Comparison of ENCODE assay signal across 25 cellular contexts in the genomic region with DNA sequence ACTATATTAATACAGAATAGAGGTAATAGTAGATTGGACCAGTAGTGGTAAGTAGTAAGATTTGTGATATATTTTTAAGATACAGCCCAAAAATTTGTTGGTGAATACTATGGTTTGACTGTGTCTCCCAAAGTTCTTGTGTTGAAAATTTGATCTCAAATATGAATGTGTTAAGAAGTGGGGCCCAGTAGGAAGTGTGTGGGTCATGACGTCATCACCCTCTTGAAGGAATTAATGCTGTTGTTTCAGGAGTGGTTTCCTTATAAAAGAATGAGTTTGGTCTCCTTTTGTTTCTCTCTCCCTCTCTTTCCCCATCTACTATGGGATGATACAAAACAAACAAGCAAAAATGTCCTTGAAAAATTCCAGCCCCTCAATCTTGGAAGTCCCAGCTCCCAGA. TPM values are rescaled to one million over a fixed set of nuclear protein-coding genes. Genes with fewer than 3 reads are reported as not detected.
"Had no signal": no experiment of that assay in that cellular context is flagged by ENCODE, and none has a peak within 500 bp of the region (broad histone marks: within the 10 kb centered on the region; RNA-seq: fewer than 3 reads in every experiment).

No MANE protein-coding gene starts in this region.

- H3K36me3 ChIP-seq: heart left ventricle, tibial nerve, upper lobe of right lung, vagina had no signal

- H3K36me3 Mint-ChIP-seq: naive B cell had no signal

- H3K27me3 ChIP-seq: heart left ventricle, testis, tibial nerve, upper lobe of right lung, vagina had no signal

- H3K4me3 ChIP-seq: psoas muscle, testis, tibial nerve, upper lobe of right lung, vagina had no signal

- H3K4me1 Mint-ChIP-seq: stimulated activated naive CD8-positive, alpha-beta T cell treated with anti-CD3 and anti-CD28 coated beads, Interleukin-15, amount 100 ng/mL, for 72 hours had no signal

- H3K27ac ChIP-seq: heart left ventricle, psoas muscle, testis, tibial nerve, upper lobe of right lung, vagina had no signal

- H3K4me1 ChIP-seq: psoas muscle, upper lobe of right lung had no signal

- FAIRE-seq: frontal cortex had no signal

- H3K27ac Mint-ChIP-seq: nephron; stimulated activated naive B cell treated with anti-CD40 and anti-IgM and Interleukin-4, amounts not matched to agents 10 μg/mL and 1 μg/mL and 100 μg/mL, for 72 hours; stimulated activated naive CD8-positive, alpha-beta T cell treated with anti-CD3 and anti-CD28 coated beads, Interleukin-15, amount 100 ng/mL, for 72 hours had no signal

- H3K27me3 Mint-ChIP-seq: naive B cell; stimulated activated naive B cell treated with anti-CD40 and anti-IgM and Interleukin-4, amounts not matched to agents 10 μg/mL and 1 μg/mL and 100 μg/mL, for 72 hours; stimulated activated naive CD8-positive, alpha-beta T cell treated with anti-CD3 and anti-CD28 coated beads, Interleukin-15, amount 100 ng/mL, for 72 hours had no signal

- ATAC-seq: heart left ventricle; psoas muscle; sciatic nerve; stimulated activated naive B cell treated with anti-CD40 and anti-IgM and Interleukin-4, amounts not matched to agents 10 μg/mL and 1 μg/mL and 100 μg/mL, for 72 hours; stimulated activated naive CD8-positive, alpha-beta T cell treated with anti-CD3 and anti-CD28 coated beads, Interleukin-15, amount 100 ng/mL, for 72 hours; upper lobe of right lung had no signal

- DNase-seq: dermis blood vessel endothelial cell; heart left ventricle; hippocampal formation; mesendoderm; naive B cell; occipital lobe; psoas muscle; retina; stimulated activated CD4-positive, alpha-beta T cell treated with anti-CD3 and anti-CD28 coated beads, Interleukin-2, amount 100 ng/mL, for 24 hours; stimulated activated CD4-positive, alpha-beta T cell treated with anti-CD3 and anti-CD28 coated beads, Interleukin-4, amount 100 ng/mL, for 4 hours; stimulated activated naive B cell treated with anti-CD40 and anti-IgM and Interleukin-4, amounts not matched to agents 10 μg/mL and 1 μg/mL and 100 μg/mL, for 72 hours; stimulated activated naive CD8-positive, alpha-beta T cell treated with anti-CD3 and anti-CD28 coated beads, Interleukin-15, amount 100 ng/mL, for 72 hours; testis; upper lobe of right lung had no signal

- H3K4me3 Mint-ChIP-seq: naive B cell; nephron; stimulated activated naive B cell treated with anti-CD40 and anti-IgM and Interleukin-4, amounts not matched to agents 10 μg/mL and 1 μg/mL and 100 μg/mL, for 72 hours; stimulated activated naive CD8-positive, alpha-beta T cell treated with anti-CD3 and anti-CD28 coated beads, Interleukin-15, amount 100 ng/mL, for 72 hours had no signal

- H3K9me3 ChIP-seq: psoas muscle, testis, upper lobe of right lung, vagina had no signal

RNA-seq across cellular contexts. Expression of a gene that starts 16.3 kb away (rescaled TPM):
- total RNA-seq: lung microvascular endothelial cell had no signal

RNA-seq across cellular contexts. Expression of a gene that starts 37.1 kb away (rescaled TPM):
- total RNA-seq: dermis blood vessel endothelial cell, glomerular endothelial cell, heart left ventricle, kidney epithelial cell, liver, lung microvascular endothelial cell, subcutaneous adipose tissue, tibial nerve, upper lobe of right lung, vagina had no signal
- polyA plus RNA-seq: esophagus, heart left ventricle, liver, psoas muscle had no signal
